1 cellular context compared by ENCODE assay signal in genomic region chr17:17719199-17719940, GRCh38.
TF ChIP-seq lines count a peak whose summit lies in the region.

No MANE protein-coding gene starts in this region.

TF ChIP-seq in IMR-90, 13 proteins besides CTCF, POLR2A, EP300 and RAD21:
- TF ChIP-seq BHLHE40 (IDR thresholded peaks at IDR 0.05; ENCODE audit: low read depth, low read length): no peak
- TF ChIP-seq MXI1 (IDR thresholded peaks at IDR 0.05; ENCODE audit: borderline replicate concordance, low read depth, low read length): no peak
- TF ChIP-seq CHD1 (IDR thresholded peaks at IDR 0.05; ENCODE audit: low read depth, low read length): no peak
TF ChIP-seq in IMR-90: peak in this region for 0.
